6 cellular contexts compared by ENCODE assay signal in the genomic region with DNA sequence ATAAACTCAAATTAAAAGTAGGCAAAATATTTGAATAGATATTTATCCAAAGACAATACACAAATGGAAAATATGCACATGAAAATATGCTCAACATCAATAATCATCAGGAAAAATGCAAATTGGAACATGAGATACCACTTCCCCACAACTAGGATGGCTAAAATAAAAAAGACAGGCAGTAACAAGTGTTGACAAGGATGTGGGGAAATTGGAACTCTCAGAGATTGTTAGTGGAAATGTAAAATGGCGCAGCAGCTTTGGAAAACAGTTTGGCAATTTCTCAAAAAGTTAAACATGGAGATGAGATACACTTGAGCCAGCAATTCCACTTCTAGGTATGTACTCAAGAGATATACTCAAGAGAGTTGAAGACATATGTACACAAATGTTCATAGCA. TPM values are rescaled to one million over a fixed set of nuclear protein-coding genes. Genes with fewer than 3 reads are reported as not detected.
"Had no signal": no experiment of that assay in that cellular context is flagged by ENCODE, and none has a peak within 500 bp of the region (broad histone marks: within the 10 kb centered on the region; RNA-seq: fewer than 3 reads in every experiment).

No MANE protein-coding gene starts in this region.

- ATAC-seq: HepG2 had no signal

- H3K27ac ChIP-seq: HL-60 had no signal

- H3K4me3 Mint-ChIP-seq: IgD-negative memory B cell had no signal

- H3K27ac Mint-ChIP-seq: IgD-negative memory B cell had no signal

- FAIRE-seq: HepG2, HTR-8/SVneo had no signal

- DNase-seq: IMR-90, KBM-7 had no signal

RNA-seq across cellular contexts. Expression of a gene that starts 48.8 kb away (rescaled TPM):
- total RNA-seq: HepG2 had no signal
- polyA plus RNA-seq: HepG2 had no signal
